8 cellular contexts compared by ENCODE assay signal in the genomic region with DNA sequence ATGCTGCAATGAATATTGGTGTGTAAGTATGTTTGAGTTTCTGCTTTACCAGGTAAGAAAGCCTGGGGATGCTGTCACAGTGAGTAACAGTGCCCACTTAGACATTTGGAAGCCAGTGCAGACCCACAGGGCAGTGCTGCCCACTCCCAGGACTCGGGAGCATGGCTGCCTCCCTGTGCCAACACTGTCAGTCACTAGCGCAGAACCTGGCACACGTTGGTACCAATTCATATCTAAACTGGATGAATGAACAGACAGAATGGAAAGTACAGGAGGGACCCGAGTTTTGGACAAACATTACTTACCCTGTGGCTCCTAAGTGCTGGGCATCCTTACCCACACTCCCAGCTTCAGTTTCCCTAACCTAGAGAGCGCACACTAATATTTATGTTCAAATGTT. TPM values are rescaled to one million over a fixed set of nuclear protein-coding genes. Genes with fewer than 3 reads are reported as not detected.
DNase-seq lines count a peak whose midpoint lies in the region; ATAC-seq and TF ChIP-seq lines count a peak whose summit lies in the region.

No MANE protein-coding gene starts in this region.

- no peak overlapping the region for H3K14ac ChIP-seq in mesenchymal stem cell (ENCODE audit: low read length in 2 of 2)

- peak overlapping the region; percentile 94 for H3K27ac Mint-ChIP-seq in activated CD4-positive, alpha-beta T cell treated with anti-CD3 and anti-CD28 coated beads, Interleukin-2, amount 10 ng/mL, durations not matched to agents 24 days and 14 days

- H2BK12ac ChIP-seq in mesenchymal stem cell (ENCODE audit: low read length in 2 of 2), result no peak overlapping the region

- H3K4me3 ChIP-seq in body of pancreas (no peak overlapping the region), mesenchymal stem cell (ENCODE audit: insufficient read depth in 1 of 2, low read depth in 1 of 2, low read length in 2 of 2) (peak overlapping the region in 1 of 2 experiments; percentile 90), thoracic aorta (peak overlapping the region; percentile 97)

- no peak overlapping the region for H4K91ac ChIP-seq in mesenchymal stem cell (ENCODE audit: low read length)

- no peak overlapping the region for H3K4me2 ChIP-seq in mesenchymal stem cell (ENCODE audit: low read length, poor library complexity, severe bottlenecking)

- intact Hi-C loops in activated CD4-positive, alpha-beta T cell treated with anti-CD3 and anti-CD28 coated beads, Interleukin-2, amount 10 ng/mL, durations not matched to agents 24 days and 14 days (cut with micrococcal nuclease), result loop anchor here (1.0 to 5.0 kb wide), 3 partner anchors 18 to 316 kb away; partner anchors contain the start of genes SYNJ1 and URB1
- intact Hi-C loops in body of pancreas (cut with DNase I), result no loop called here

- no peak for ATAC-seq in body of pancreas
- no peak for ATAC-seq in thoracic aorta (ENCODE audit: insufficient number of reproducible peaks, low FRiP score, low read depth)
- no peak for ATAC-seq in GM19397 (IDR thresholded peaks at IDR 0.05; ENCODE audit: unreplicated experiment)

- no peak overlapping the region for H2BK120ac ChIP-seq in mesenchymal stem cell (ENCODE audit: low read depth, low read length)

- no peaks in the 10 kb centered on the region for H3K9me3 Mint-ChIP-seq in activated CD4-positive, alpha-beta T cell treated with anti-CD3 and anti-CD28 coated beads, Interleukin-2, amount 10 ng/mL, durations not matched to agents 24 days and 14 days

- H3K27ac ChIP-seq in body of pancreas (peak overlapping the region; percentile 84 to 94 (median 88)), mesenchymal stem cell (ENCODE audit: low read length, poor library complexity, severe bottlenecking) (no peak overlapping the region), thoracic aorta (peak overlapping the region; percentile 99 to 100)

- H2BK15ac ChIP-seq in mesenchymal stem cell (ENCODE audit: low read depth, poor library complexity, severe bottlenecking), result no peak overlapping the region

- no peaks in the 10 kb centered on the region for H3K27me3 ChIP-seq in body of pancreas
- H3K27me3 ChIP-seq in mesenchymal stem cell (ENCODE audit: control insufficient read depth in 1 of 2, insufficient read depth in 1 of 2, low read length in 2 of 2), result peaks cover 0 to 73% of the 10 kb centered on the region in 2 experiments
- no peaks in the 10 kb centered on the region for H3K27me3 ChIP-seq in thoracic aorta (replicated peaks; ENCODE audit: insufficient read depth)

- peak overlapping the region; percentile 95 for H3K4me3 Mint-ChIP-seq in activated CD4-positive, alpha-beta T cell treated with anti-CD3 and anti-CD28 coated beads, Interleukin-2, amount 10 ng/mL, durations not matched to agents 24 days and 14 days

- H4K8ac ChIP-seq in mesenchymal stem cell (ENCODE audit: low read length), result no peak overlapping the region

- H3K4me1 ChIP-seq in body of pancreas, result peaks cover 46% of the 10 kb centered on the region
- peaks cover 19% of the 10 kb centered on the region for H3K4me1 ChIP-seq in mesenchymal stem cell (ENCODE audit: control insufficient read depth, insufficient read depth, low read depth, low read length)
- peaks cover 18 to 31% of the 10 kb centered on the region in 2 donors for H3K4me1 ChIP-seq in thoracic aorta (ENCODE audit: control insufficient read depth in 1 of 2, low read depth in 2 of 2)

- H3K27me3 Mint-ChIP-seq in activated CD4-positive, alpha-beta T cell treated with anti-CD3 and anti-CD28 coated beads, Interleukin-2, amount 10 ng/mL, durations not matched to agents 24 days and 14 days, result peaks cover 2% of the 10 kb centered on the region

- WGBS in body of pancreas, 2 donors, result 38 to 53% methylated on average over 5 of the region's 5 CpGs
- 98% methylated on average over 4 of the region's 5 CpGs for WGBS in mesenchymal stem cell

- no peak overlapping the region for H3K23ac ChIP-seq in mesenchymal stem cell (ENCODE audit: low read length in 2 of 2)

- no peak for DNase-seq in activated CD4-positive, alpha-beta T cell treated with anti-CD3 and anti-CD28 coated beads, Interleukin-2, amount 10 ng/mL, durations not matched to agents 24 days and 14 days
- DNase-seq in activated CD4-positive, alpha-beta T cell treated with anti-CD3 and anti-CD28 coated beads, Interleukin-2, amount 50 U/mL, for 4 hours, result no peak
- DNase-seq in body of pancreas (peak in 2 of 4 donors; percentile 12 to 24), mesenchymal stem cell (no peak), thoracic aorta (ENCODE audit: low spot score) (no peak), COLO829 (ENCODE audit: low spot score) (no peak), NCI-H128 (lab: John Stamatoyannopoulos, UW; ENCODE audit: unreplicated experiment) (no peak)

- TF ChIP-seq POLR2A in body of pancreas (IDR thresholded peaks at IDR 0.05), result no peak

- H2BK5ac ChIP-seq in mesenchymal stem cell (ENCODE audit: low read depth, low read length, poor library complexity, severe bottlenecking), result no peak overlapping the region

- H3K36me3 Mint-ChIP-seq in activated CD4-positive, alpha-beta T cell treated with anti-CD3 and anti-CD28 coated beads, Interleukin-2, amount 10 ng/mL, durations not matched to agents 24 days and 14 days (ENCODE audit: low read depth), result no peaks in the 10 kb centered on the region

- H3K9me3 ChIP-seq in body of pancreas (no peaks in the 10 kb centered on the region), mesenchymal stem cell (ENCODE audit: control insufficient read depth, low read length) (no peaks in the 10 kb centered on the region), thoracic aorta (no peaks in the 10 kb centered on the region)

- H3K79me1 ChIP-seq in mesenchymal stem cell (replicated peaks; ENCODE audit: low read length, poor library complexity, severe bottlenecking), result no peaks in the 10 kb centered on the region

- peak overlapping the region; percentile 98 for H3K9ac ChIP-seq in mesenchymal stem cell (ENCODE audit: low read length)

- no peak overlapping the region for H3K18ac ChIP-seq in mesenchymal stem cell (ENCODE audit: low read depth in 1 of 2, low read length in 2 of 2)

- peaks cover 17% of the 10 kb centered on the region for H3K4me1 Mint-ChIP-seq in activated CD4-positive, alpha-beta T cell treated with anti-CD3 and anti-CD28 coated beads, Interleukin-2, amount 10 ng/mL, durations not matched to agents 24 days and 14 days

- no peak overlapping the region for H3K4ac ChIP-seq in mesenchymal stem cell (ENCODE audit: low read depth in 1 of 2, low read length in 2 of 2)

- TF ChIP-seq CTCF in body of pancreas (IDR thresholded peaks at IDR 0.05), result no peak
- TF ChIP-seq CTCF in thoracic aorta (IDR thresholded peaks at IDR 0.05), result no peak

- H3K36me3 ChIP-seq in body of pancreas (replicated peaks in 1 of 2; ENCODE audit: insufficient read depth in 1 of 2, low read depth in 2 of 2) (no peaks in the 10 kb centered on the region), mesenchymal stem cell (ENCODE audit: control insufficient read depth in 1 of 2, insufficient read depth in 2 of 2, low read depth in 1 of 2, low read length in 2 of 2) (no peaks in the 10 kb centered on the region), thoracic aorta (no peaks in the 10 kb centered on the region)

- H2AK5ac ChIP-seq in mesenchymal stem cell (ENCODE audit: low read length, severe bottlenecking), result no peak overlapping the region

- no peak overlapping the region for H2AFZ ChIP-seq in mesenchymal stem cell (ENCODE audit: low read depth, low read length)

RNA-seq across cellular contexts. Expression of gene EVA1C, which starts 1.6 kb away (rescaled TPM):
- 6.0 and 8.2 TPM in 2 replicates for total RNA-seq in activated CD4-positive, alpha-beta T cell treated with anti-CD3 and anti-CD28 coated beads, Interleukin-2, amount 10 ng/mL, durations not matched to agents 24 days and 14 days
- 10 to 100 TPM; 16.5 to 24.4 TPM for total RNA-seq in body of pancreas
- polyA plus RNA-seq in mesenchymal stem cell (2013, experiment 1 of 2), result not detected
- polyA plus RNA-seq in mesenchymal stem cell (2013, experiment 2 of 2), result not detected
- total RNA-seq in thoracic aorta, result 100 to 1,000 TPM in 1 of 2 donors, 10 to 100 TPM in 1; 81.2 to 115 TPM

RNA-seq across cellular contexts. Expression of gene URB1, which starts 18.1 kb away (rescaled TPM):
- 39.2 and 41.7 TPM in 2 replicates for total RNA-seq in activated CD4-positive, alpha-beta T cell treated with anti-CD3 and anti-CD28 coated beads, Interleukin-2, amount 10 ng/mL, durations not matched to agents 24 days and 14 days
- total RNA-seq in body of pancreas, result 10 to 100 TPM; 10.1 to 11.2 TPM
- polyA plus RNA-seq in mesenchymal stem cell (2013, experiment 1 of 2), result 2.4 TPM
- 2.2 TPM for polyA plus RNA-seq in mesenchymal stem cell (2013, experiment 2 of 2)
- 10 to 100 TPM; 35.1 to 64.8 TPM for total RNA-seq in thoracic aorta
